In the genomic region with DNA sequence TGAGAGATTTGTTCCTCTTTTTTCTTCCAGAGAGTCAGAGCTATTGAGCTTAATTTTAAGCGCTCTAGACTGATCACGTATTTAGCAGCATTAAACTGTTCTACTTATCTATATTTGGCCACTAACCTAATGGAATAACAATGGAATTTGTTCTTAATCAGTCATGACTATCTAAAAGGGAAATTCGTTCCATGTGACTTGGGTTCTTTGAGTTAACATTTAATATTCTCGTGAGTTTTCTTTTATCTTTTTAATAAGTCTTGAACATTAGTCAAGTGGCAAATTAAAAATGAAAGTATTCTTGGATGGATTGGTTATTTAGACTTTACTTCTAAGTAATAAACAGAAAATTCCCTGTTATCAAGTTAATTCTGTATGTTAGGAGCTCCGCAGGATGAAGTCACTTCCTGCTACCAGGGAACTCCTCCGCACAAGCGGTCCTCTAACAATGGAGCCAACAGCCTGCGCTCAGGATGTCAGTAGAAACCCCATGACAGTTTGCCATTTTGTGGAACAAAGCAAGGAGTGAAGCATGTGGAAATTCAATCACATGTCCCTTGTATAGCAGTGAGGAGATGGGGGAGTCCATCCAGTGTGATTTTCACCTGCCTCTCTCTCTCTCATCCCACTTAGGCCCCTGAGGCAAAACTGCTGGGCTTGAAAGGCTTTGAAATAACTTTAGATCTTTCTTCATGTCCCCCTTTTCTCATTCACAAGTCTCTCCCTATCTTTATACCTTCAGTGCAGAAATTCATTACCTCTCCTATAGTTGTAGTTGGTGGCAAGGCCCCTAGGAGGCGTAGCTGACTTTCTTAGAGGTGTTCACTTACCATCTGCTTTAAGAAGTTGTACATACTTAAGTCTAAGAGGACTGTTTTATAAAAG, we compare ENCODE assay signal across 1 cellular context.
TF ChIP-seq lines count a peak whose summit lies in the region.

No MANE protein-coding gene starts in this region.

TF ChIP-seq in K562, 482 proteins besides CTCF, POLR2A, EP300 and RAD21 (continued from another document):
- TF ChIP-seq, protein P1, sequence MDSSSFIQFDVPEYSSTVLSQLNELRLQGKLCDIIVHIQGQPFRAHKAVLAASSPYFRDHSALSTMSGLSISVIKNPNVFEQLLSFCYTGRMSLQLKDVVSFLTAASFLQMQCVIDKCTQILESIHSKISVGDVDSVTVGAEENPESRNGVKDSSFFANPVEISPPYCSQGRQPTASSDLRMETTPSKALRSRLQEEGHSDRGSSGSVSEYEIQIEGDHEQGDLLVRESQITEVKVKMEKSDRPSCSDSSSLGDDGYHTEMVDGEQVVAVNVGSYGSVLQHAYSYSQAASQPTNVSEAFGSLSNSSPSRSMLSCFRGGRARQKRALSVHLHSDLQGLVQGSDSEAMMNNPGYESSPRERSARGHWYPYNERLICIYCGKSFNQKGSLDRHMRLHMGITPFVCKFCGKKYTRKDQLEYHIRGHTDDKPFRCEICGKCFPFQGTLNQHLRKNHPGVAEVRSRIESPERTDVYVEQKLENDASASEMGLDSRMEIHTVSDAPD (CRISPR knock-in tag; IDR thresholded peaks at IDR 0.05), result no peak
- TF ChIP-seq RCOR1 (IDR thresholded peaks at IDR 0.05; ENCODE audit: borderline replicate concordance in 1 of 2, low read depth in 2 of 2, low read length in 2 of 2), result no peak
- no peak for TF ChIP-seq TSC22D4 (tag; IDR thresholded peaks at IDR 0.05)
- TF ChIP-seq, protein P2, sequence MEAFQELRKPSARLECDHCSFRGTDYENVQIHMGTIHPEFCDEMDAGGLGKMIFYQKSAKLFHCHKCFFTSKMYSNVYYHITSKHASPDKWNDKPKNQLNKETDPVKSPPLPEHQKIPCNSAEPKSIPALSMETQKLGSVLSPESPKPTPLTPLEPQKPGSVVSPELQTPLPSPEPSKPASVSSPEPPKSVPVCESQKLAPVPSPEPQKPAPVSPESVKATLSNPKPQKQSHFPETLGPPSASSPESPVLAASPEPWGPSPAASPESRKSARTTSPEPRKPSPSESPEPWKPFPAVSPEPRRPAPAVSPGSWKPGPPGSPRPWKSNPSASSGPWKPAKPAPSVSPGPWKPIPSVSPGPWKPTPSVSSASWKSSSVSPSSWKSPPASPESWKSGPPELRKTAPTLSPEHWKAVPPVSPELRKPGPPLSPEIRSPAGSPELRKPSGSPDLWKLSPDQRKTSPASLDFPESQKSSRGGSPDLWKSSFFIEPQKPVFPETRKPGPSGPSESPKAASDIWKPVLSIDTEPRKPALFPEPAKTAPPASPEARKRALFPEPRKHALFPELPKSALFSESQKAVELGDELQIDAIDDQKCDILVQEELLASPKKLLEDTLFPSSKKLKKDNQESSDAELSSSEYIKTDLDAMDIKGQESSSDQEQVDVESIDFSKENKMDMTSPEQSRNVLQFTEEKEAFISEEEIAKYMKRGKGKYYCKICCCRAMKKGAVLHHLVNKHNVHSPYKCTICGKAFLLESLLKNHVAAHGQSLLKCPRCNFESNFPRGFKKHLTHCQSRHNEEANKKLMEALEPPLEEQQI (IDR thresholded peaks at IDR 0.05), result no peak
- TF ChIP-seq ZNF232 (CRISPR knock-in tag; IDR thresholded peaks at IDR 0.05), result no peak
